ENCODE assay signal across 26 cellular contexts in genomic region chr15:48467801-48468200, GRCh38.
"Had no signal": no experiment of that assay in that cellular context is flagged by ENCODE, and none has a peak within 500 bp of the region (broad histone marks: within the 10 kb centered on the region; RNA-seq: fewer than 3 reads in every experiment).

No MANE protein-coding gene starts in this region.

- DNase-seq: activated CD4-positive, alpha-beta memory T cell treated with anti-CD3 and anti-CD28 coated beads for 36 hours; activated CD4-positive, alpha-beta T cell treated with anti-CD3 and anti-CD28 coated beads for 48 hours; activated CD8-positive, alpha-beta memory T cell treated with anti-CD3 and anti-CD28 coated beads, Interleukin-2, amount 50 U/mL, for 4 hours; activated effector memory CD4-positive, alpha-beta T cell treated with anti-CD3 and anti-CD28 coated beads, Interleukin-2, amount 50 U/mL, for 16 hours; activated naive CD4-positive, alpha-beta T cell treated with anti-CD3 and anti-CD28 coated beads for 36 hours; activated naive CD8-positive, alpha-beta T cell treated with anti-CD3 and anti-CD28 coated beads for 36 hours; activated T-cell treated with anti-CD3 and anti-CD28 coated beads, Interleukin-2, amount 50 U/mL, for 1 hour; adrenal gland; aorta; endodermal cell; foreskin melanocyte; heart right ventricle; naive thymus-derived CD4-positive, alpha-beta T cell; nucleus accumbens; psoas muscle; stimulated activated naive CD4-positive, alpha-beta T cell; T1000; WERI-Rb-1 had no signal

- H3K27me3 ChIP-seq: adrenal gland, heart right ventricle, tibial nerve had no signal

- H3K79me2 ChIP-seq: parathyroid adenoma had no signal

- H3K9me3 ChIP-seq: adrenal gland, heart right ventricle, psoas muscle, tibial nerve had no signal

- H3K4me2 ChIP-seq: smooth muscle cell had no signal

- H3K27me3 Mint-ChIP-seq: activated CD4-positive, alpha-beta memory T cell treated with anti-CD3 and anti-CD28 coated beads for 36 hours; activated naive CD8-positive, alpha-beta T cell treated with anti-CD3 and anti-CD28 coated beads for 36 hours; brain; dendritic cell treated with granulocyte-macrophage colony-stimulating factor and Interleukin-4, amounts not matched to agents 40 ng/mL and 50 ng/mL, for 4 days; naive thymus-derived CD4-positive, alpha-beta T cell had no signal

- H3K27ac Mint-ChIP-seq: activated CD4-positive, alpha-beta memory T cell treated with anti-CD3 and anti-CD28 coated beads for 36 hours; activated naive CD4-positive, alpha-beta T cell treated with anti-CD3 and anti-CD28 coated beads for 36 hours; activated naive CD8-positive, alpha-beta T cell treated with anti-CD3 and anti-CD28 coated beads for 36 hours; activated T-helper 1 cell treated with anti-CD3 and anti-CD28 coated beads, Interleukin-12 subunit alpha, Interleukin-12 subunit beta, Interleukin-2, Interleukin-4 antibody, amounts not matched to agents 30 ng/mL and 10 ng/mL and 1 ng/mL, durations not matched to agents 14 hours and 24 hours and 36 hours; dendritic cell treated with granulocyte-macrophage colony-stimulating factor and Interleukin-4, amounts not matched to agents 40 ng/mL and 50 ng/mL, for 4 days; endodermal cell; mesothelial cell of epicardium; naive thymus-derived CD4-positive, alpha-beta T cell had no signal

- H3K4me1 ChIP-seq: adrenal gland, parathyroid adenoma, psoas muscle had no signal

- H3K4me3 ChIP-seq: adrenal gland, heart right ventricle, psoas muscle, smooth muscle cell, tibial nerve had no signal

- H3K9ac ChIP-seq: parathyroid adenoma had no signal

- H3K27ac ChIP-seq: adrenal gland, heart right ventricle, parathyroid adenoma, psoas muscle, WERI-Rb-1 had no signal

- H3K36me3 ChIP-seq: WERI-Rb-1 had no signal

- H3K4me3 Mint-ChIP-seq: activated CD4-positive, alpha-beta memory T cell treated with anti-CD3 and anti-CD28 coated beads for 36 hours; activated naive CD4-positive, alpha-beta T cell treated with anti-CD3 and anti-CD28 coated beads for 36 hours; activated naive CD8-positive, alpha-beta T cell treated with anti-CD3 and anti-CD28 coated beads for 36 hours; activated T-helper 1 cell treated with anti-CD3 and anti-CD28 coated beads, Interleukin-12 subunit alpha, Interleukin-12 subunit beta, Interleukin-2, Interleukin-4 antibody, amounts not matched to agents 30 ng/mL and 10 ng/mL and 1 ng/mL, durations not matched to agents 14 hours and 24 hours and 36 hours; brain; dendritic cell treated with granulocyte-macrophage colony-stimulating factor and Interleukin-4, amounts not matched to agents 40 ng/mL and 50 ng/mL, for 4 days; endodermal cell; mesothelial cell of epicardium; naive thymus-derived CD4-positive, alpha-beta T cell; neural crest cell had no signal

- H2AFZ ChIP-seq: parathyroid adenoma had no signal

- H3K36me3 Mint-ChIP-seq: activated CD4-positive, alpha-beta memory T cell treated with anti-CD3 and anti-CD28 coated beads for 36 hours; activated naive CD8-positive, alpha-beta T cell treated with anti-CD3 and anti-CD28 coated beads for 36 hours; naive thymus-derived CD4-positive, alpha-beta T cell had no signal

- H3K9me3 Mint-ChIP-seq: activated CD4-positive, alpha-beta memory T cell treated with anti-CD3 and anti-CD28 coated beads for 36 hours; activated naive CD4-positive, alpha-beta T cell treated with anti-CD3 and anti-CD28 coated beads for 36 hours; activated naive CD8-positive, alpha-beta T cell treated with anti-CD3 and anti-CD28 coated beads for 36 hours; activated T-helper 1 cell treated with anti-CD3 and anti-CD28 coated beads, Interleukin-12 subunit alpha, Interleukin-12 subunit beta, Interleukin-2, Interleukin-4 antibody, amounts not matched to agents 30 ng/mL and 10 ng/mL and 1 ng/mL, durations not matched to agents 14 hours and 24 hours and 36 hours; brain; dendritic cell treated with granulocyte-macrophage colony-stimulating factor and Interleukin-4, amounts not matched to agents 40 ng/mL and 50 ng/mL, for 4 days; endodermal cell; mesothelial cell of epicardium; naive thymus-derived CD4-positive, alpha-beta T cell; neural crest cell had no signal

- H3K4me1 Mint-ChIP-seq: activated naive CD8-positive, alpha-beta T cell treated with anti-CD3 and anti-CD28 coated beads for 36 hours; brain; mesothelial cell of epicardium; neural crest cell had no signal
